Comparison of ENCODE assay signal across 10 cellular contexts in the genomic region with DNA sequence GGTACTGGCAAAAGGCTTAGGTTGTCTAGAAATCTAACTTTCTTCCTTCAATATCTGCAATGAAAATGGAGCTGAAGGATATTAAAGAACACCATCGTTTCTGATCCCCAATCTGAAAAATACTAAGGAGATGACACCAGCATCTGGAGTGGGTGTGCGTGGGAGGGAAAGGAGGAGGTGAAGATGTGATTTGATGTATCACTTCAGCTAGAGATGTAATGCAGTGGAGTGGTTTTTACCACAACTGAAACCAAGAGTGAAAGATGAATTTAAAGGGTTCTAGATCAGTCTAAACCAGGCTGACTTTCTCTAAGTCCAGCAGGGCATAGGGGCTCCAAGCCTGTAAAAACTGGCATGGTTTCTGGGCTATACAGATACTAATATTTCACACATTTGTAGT.
DNase-seq lines count a peak whose midpoint lies in the region; ATAC-seq, FAIRE-seq and TF ChIP-seq lines count a peak whose summit lies in the region.
"Had no signal": no experiment of that assay in that cellular context is flagged by ENCODE, and none has a peak within 500 bp of the region (broad histone marks: within the 10 kb centered on the region; RNA-seq: fewer than 3 reads in every experiment).

No MANE protein-coding gene starts in this region.

- no peak overlapping the region for H3K4me3 Mint-ChIP-seq in activated naive CD8-positive, alpha-beta T cell treated with anti-CD3 and anti-CD28 coated beads, Interleukin-2, amount 50 U/mL, for 24 hours
- H3K4me3 Mint-ChIP-seq in T-cell, result no peak overlapping the region
- H3K4me3 Mint-ChIP-seq: activated B cell treated with CpG ODN at 0.5 μM for 24 hours had no signal

- H3K27ac ChIP-seq in effector memory CD4-positive, alpha-beta T cell (ENCODE audit: insufficient read depth, low read length, poor library complexity, severe bottlenecking), result no peak overlapping the region

- peak; percentile 76 for FAIRE-seq in GM12892 (lab: Jason Lieb, UNC)

- no peaks in the 10 kb centered on the region for H3K9me3 ChIP-seq in effector memory CD4-positive, alpha-beta T cell (ENCODE audit: control insufficient read depth, low read length)

- peaks cover 33% of the 10 kb centered on the region for H3K36me3 Mint-ChIP-seq in activated naive CD8-positive, alpha-beta T cell treated with anti-CD3 and anti-CD28 coated beads, Interleukin-2, amount 50 U/mL, for 24 hours (ENCODE audit: low read depth)
- no peaks in the 10 kb centered on the region for H3K36me3 Mint-ChIP-seq in T-cell

- no peaks in the 10 kb centered on the region for H3K4me1 ChIP-seq in effector memory CD4-positive, alpha-beta T cell (ENCODE audit: control insufficient read depth, insufficient read depth, low read length, poor library complexity, severe bottlenecking)

- H3K27ac Mint-ChIP-seq in activated naive CD8-positive, alpha-beta T cell treated with anti-CD3 and anti-CD28 coated beads, Interleukin-2, amount 50 U/mL, for 24 hours, result peak overlapping the region; percentile 47
- H3K27ac Mint-ChIP-seq in T-cell, result no peak overlapping the region
- H3K27ac Mint-ChIP-seq: activated B cell treated with CpG ODN at 0.5 μM for 24 hours had no signal

- CTCF ChIA-PET in T-cell (lab: Charles Lee), result no interaction called here

- peak; percentile 87 for ATAC-seq in GM19463 (IDR thresholded peaks at IDR 0.05; ENCODE audit: unreplicated experiment)
- peak; percentile 70 for ATAC-seq in HG03175 (IDR thresholded peaks at IDR 0.05; ENCODE audit: unreplicated experiment)
- peak; percentile 85 for ATAC-seq in activated naive CD8-positive, alpha-beta T cell treated with anti-CD3 and anti-CD28 coated beads, Interleukin-2, amount 50 U/mL, for 24 hours
- ATAC-seq in T-cell (replicated peaks in 1 of 4), result no peak

- peaks cover 41% of the 10 kb centered on the region for H3K4me1 Mint-ChIP-seq in activated naive CD8-positive, alpha-beta T cell treated with anti-CD3 and anti-CD28 coated beads, Interleukin-2, amount 50 U/mL, for 24 hours
- H3K4me1 Mint-ChIP-seq in T-cell, result peaks cover 0 to 3% (median 0%) of the 10 kb centered on the region in 3 donors
- H3K4me1 Mint-ChIP-seq: activated B cell treated with CpG ODN at 0.5 μM for 24 hours had no signal

- POLR2A ChIA-PET in T-cell (lab: Charles Lee), result no interaction called here

- H3K9me3 Mint-ChIP-seq in activated naive CD8-positive, alpha-beta T cell treated with anti-CD3 and anti-CD28 coated beads, Interleukin-2, amount 50 U/mL, for 24 hours, result peaks cover 13% of the 10 kb centered on the region
- peaks cover 0 to 4% (median 0%) of the 10 kb centered on the region in 3 donors for H3K9me3 Mint-ChIP-seq in T-cell
- H3K9me3 Mint-ChIP-seq: activated B cell treated with CpG ODN at 0.5 μM for 24 hours had no signal

- DNase-seq in GM12892 (ENCODE audit: insufficient read length) (peak; percentile 13), SKM-1 treated with dmso at 0.1 percent for 144 hours (lab: John Stamatoyannopoulos, UW; ENCODE audit: unreplicated experiment) (no peak), NCI-H1105 treated with DMSO at 0.1 percent for 48 hours (lab: John Stamatoyannopoulos, UW) (no peak), T-cell (no peak)
- peak; percentile 65 for DNase-seq in activated naive CD8-positive, alpha-beta T cell treated with anti-CD3 and anti-CD28 coated beads, Interleukin-2, amount 50 U/mL, for 24 hours
- no peak for DNase-seq in effector memory CD4-positive, alpha-beta T cell
- DNase-seq: activated B cell treated with CpG ODN at 0.5 μM for 24 hours, C1 segment of cervical spinal cord had no signal

- H3K4me3 ChIP-seq in effector memory CD4-positive, alpha-beta T cell (ENCODE audit: insufficient read depth, low read depth, low read length, poor library complexity, severe bottlenecking), result no peak overlapping the region

- no peaks in the 10 kb centered on the region for H3K27me3 ChIP-seq in effector memory CD4-positive, alpha-beta T cell (replicated peaks; ENCODE audit: control insufficient read depth, insufficient read depth, low read length, poor library complexity, severe bottlenecking)

- no peaks in the 10 kb centered on the region for H3K36me3 ChIP-seq in effector memory CD4-positive, alpha-beta T cell (ENCODE audit: control insufficient read depth, insufficient read depth, low read length)

- no peak for TF ChIP-seq POLR2A in GM12892 (IDR thresholded peaks at IDR 0.05; ENCODE audit: low read depth, low read length)

- peaks cover 3% of the 10 kb centered on the region for H3K27me3 Mint-ChIP-seq in activated naive CD8-positive, alpha-beta T cell treated with anti-CD3 and anti-CD28 coated beads, Interleukin-2, amount 50 U/mL, for 24 hours
- no peaks in the 10 kb centered on the region for H3K27me3 Mint-ChIP-seq in T-cell
- H3K27me3 Mint-ChIP-seq: activated B cell treated with CpG ODN at 0.5 μM for 24 hours had no signal

Comparison
In these comparisons a context has a peak if more than half of its experiments do, and no peak if none do; other contexts are left out.
1. DNase-seq: peak in GM12892 (single experiment) and activated naive CD8-positive, alpha-beta T cell treated with anti-CD3 and anti-CD28 coated beads, Interleukin-2, amount 50 U/mL, for 24 hours (single experiment); none in SKM-1 treated with dmso at 0.1 percent for 144 hours (single experiment), effector memory CD4-positive, alpha-beta T cell (0 of 3), NCI-H1105 treated with DMSO at 0.1 percent for 48 hours (single experiment) and T-cell (0 of 34).
2. ATAC-seq: peak in GM19463 (single experiment), HG03175 (single experiment) and activated naive CD8-positive, alpha-beta T cell treated with anti-CD3 and anti-CD28 coated beads, Interleukin-2, amount 50 U/mL, for 24 hours (single experiment); none in T-cell (0 of 4).